24 cellular contexts compared by ENCODE assay signal in genomic region chr7:155251831-155252230, GRCh38.
"Had no signal": no experiment of that assay in that cellular context is flagged by ENCODE, and none has a peak within 500 bp of the region (broad histone marks: within the 10 kb centered on the region; RNA-seq: fewer than 3 reads in every experiment).

No MANE protein-coding gene starts in this region.

- H3K27me3 ChIP-seq: neutrophil, ovary, right atrium auricular region, thyroid gland, upper lobe of right lung had no signal

- H3K9me3 ChIP-seq: esophagus muscularis mucosa, neutrophil, ovary, right atrium auricular region, thyroid gland, upper lobe of right lung had no signal

- H3K4me3 ChIP-seq: esophagus muscularis mucosa, ovary, right atrium auricular region, thyroid gland, upper lobe of right lung had no signal

- H3K4me1 ChIP-seq: upper lobe of right lung had no signal

- ATAC-seq: activated CD4-positive, CD25-positive, alpha-beta regulatory T cell treated with anti-CD3 and anti-CD28 coated beads, Interleukin-2, amount 50 U/mL, for 24 hours; left ventricle myocardium superior; stimulated activated naive CD8-positive, alpha-beta T cell treated with anti-CD3 and anti-CD28 coated beads, Interleukin-15, Interleukin-2, amounts not matched to agents 100 U/mL and 50 U/mL, for 24 hours had no signal

- DNase-seq: activated CD4-positive, alpha-beta T cell treated with anti-CD3 and anti-CD28 coated beads for 48 hours; activated CD4-positive, alpha-beta T cell treated with anti-CD3 and anti-CD28 coated beads, Interleukin-2, amount 50 U/mL, for 48 hours; activated CD8-positive, alpha-beta memory T cell treated with anti-CD3 and anti-CD28 coated beads for 24 hours; activated effector memory CD4-positive, alpha-beta T cell treated with Interleukin-2 at 50 U/mL for 16 hours; activated naive CD4-positive, alpha-beta T cell treated with anti-CD3 and anti-CD28 coated beads for 36 hours; activated naive CD8-positive, alpha-beta T cell treated with anti-CD3 and anti-CD28 coated beads for 36 hours; caudate nucleus; glutamatergic neuron; islet precursor cell; left ventricle myocardium superior; mammary epithelial cell; ovary; stimulated activated CD4-positive, alpha-beta T cell treated with anti-CD3 and anti-CD28 coated beads, Interleukin-2, amount 100 ng/mL, for 48 hours; stimulated activated naive CD8-positive, alpha-beta T cell treated with anti-CD3 and anti-CD28 coated beads, Interleukin-15, Interleukin-2, amounts not matched to agents 100 U/mL and 50 U/mL, for 24 hours; substantia nigra; SW 1271; T-helper 9 cell; thyroid gland; upper lobe of right lung had no signal

- H3K36me3 ChIP-seq: esophagus muscularis mucosa, neutrophil, ovary, right atrium auricular region, thyroid gland, upper lobe of right lung had no signal

- H3K27ac ChIP-seq: esophagus muscularis mucosa, neutrophil, ovary, right atrium auricular region, thyroid gland, upper lobe of right lung, VCaP had no signal
